ENCODE assay signal across 7 cellular contexts in genomic region chr4:184647391-184648101, GRCh38. TPM values are rescaled to one million over a fixed set of nuclear protein-coding genes. Genes with fewer than 3 reads are reported as not detected.
A peak's percentile ranks its signal among the peaks of the same experiment; 100 is the strongest.
DNase-seq lines count a peak whose midpoint lies in the region; ATAC-seq and TF ChIP-seq lines count a peak whose summit lies in the region.

No MANE protein-coding gene starts in this region.

- in situ Hi-C loops in HAP-1 (cut with MboI; ENCODE audit: low sequenced_read_pairs) = loop anchor here (10.0 kb wide), 1 partner anchor 173 kb away; the partner anchor contains the start of gene IRF2

- intact Hi-C loops in posterior vena cava (cut with DNase I) = loop anchor here in 1 of 2 donors (10.0 kb wide), 1 partner anchor 177 kb away; the partner anchor contains the start of gene ACSL1

- ATAC-seq in stimulated activated effector memory CD8-positive, alpha-beta T cell treated with anti-CD3 and anti-CD28 coated beads, Interleukin-12 subunit alpha, Interleukin-12 subunit beta, amount 100 ng/mL, for 72 hours = no peak
- no peak for ATAC-seq in esophagus mucosa

- peak overlapping the region; percentile 88; the same call in 1 of the 2 replicates for H3K27ac ChIP-seq in WERI-Rb-1

- H3K36me3 ChIP-seq in HAP-1 (replicated peaks) (peaks cover 4% of the 10 kb centered on the region; the same call in 1 of the 2 replicates), WERI-Rb-1 (peaks cover 19% of the 10 kb centered on the region)

- DNase-seq in HAP-1 (ENCODE audit: low spot score in 2 of 2) = no peak
- DNase-seq in WERI-Rb-1 = no peak
- DNase-seq in globus pallidus (ENCODE audit: low spot score) = peak; percentile 15
- no peak for DNase-seq in stimulated activated effector memory CD8-positive, alpha-beta T cell treated with anti-CD3 and anti-CD28 coated beads, Interleukin-12 subunit alpha, Interleukin-12 subunit beta, amount 100 ng/mL, for 72 hours (ENCODE audit: low spot score in 2 of 2)
- no peak for DNase-seq in posterior vena cava (ENCODE audit: low spot score)
- DNase-seq in LoVo (ENCODE audit: low spot score) = no peak

- H3K27ac Mint-ChIP-seq in stimulated activated effector memory CD8-positive, alpha-beta T cell treated with anti-CD3 and anti-CD28 coated beads, Interleukin-12 subunit alpha, Interleukin-12 subunit beta, amount 100 ng/mL, for 72 hours = peak overlapping the region; percentile 98

- H3K9me3 ChIP-seq in HAP-1 (no peaks in the 10 kb centered on the region), WERI-Rb-1 (ENCODE audit: severe bottlenecking) (no peaks in the 10 kb centered on the region)

- no peaks in the 10 kb centered on the region for H3K27me3 ChIP-seq in HAP-1 (ENCODE audit: low read depth)
- no peaks in the 10 kb centered on the region for H3K27me3 ChIP-seq in WERI-Rb-1 (ENCODE audit: insufficient read depth, low read depth, severe bottlenecking)

- peak overlapping the region; percentile 98 for H3K4me3 Mint-ChIP-seq in stimulated activated effector memory CD8-positive, alpha-beta T cell treated with anti-CD3 and anti-CD28 coated beads, Interleukin-12 subunit alpha, Interleukin-12 subunit beta, amount 100 ng/mL, for 72 hours

- H3K4me1 Mint-ChIP-seq in stimulated activated effector memory CD8-positive, alpha-beta T cell treated with anti-CD3 and anti-CD28 coated beads, Interleukin-12 subunit alpha, Interleukin-12 subunit beta, amount 100 ng/mL, for 72 hours = peaks cover 60% of the 10 kb centered on the region

- H3K36me3 Mint-ChIP-seq in stimulated activated effector memory CD8-positive, alpha-beta T cell treated with anti-CD3 and anti-CD28 coated beads, Interleukin-12 subunit alpha, Interleukin-12 subunit beta, amount 100 ng/mL, for 72 hours = peaks cover 74% of the 10 kb centered on the region

- H3K4me1 ChIP-seq in HAP-1 = peaks cover 23% of the 10 kb centered on the region

- no peak for TF ChIP-seq CTCF in WERI-Rb-1 (IDR thresholded peaks at IDR 0.05; ENCODE audit: low read depth, low read length)

- peak overlapping the region; percentile 90 for H3K4me3 ChIP-seq in HAP-1
- peak overlapping the region; percentile 94 for H3K4me3 ChIP-seq in WERI-Rb-1 (ENCODE audit: low read depth, low read length)

- no peaks in the 10 kb centered on the region for H3K9me3 Mint-ChIP-seq in stimulated activated effector memory CD8-positive, alpha-beta T cell treated with anti-CD3 and anti-CD28 coated beads, Interleukin-12 subunit alpha, Interleukin-12 subunit beta, amount 100 ng/mL, for 72 hours

RNA-seq across cellular contexts. Expression of gene CASP3, which starts 1.7 kb away (rescaled TPM):
- total RNA-seq in posterior vena cava (10 to 100 TPM; 16.8 to 17.1 TPM), esophagus mucosa (20.1 TPM)

RNA-seq across cellular contexts. Expression of gene PRIMPOL, which starts 2.0 kb away (rescaled TPM):
- 10 to 100 TPM; 18.1 to 18.8 TPM for total RNA-seq in posterior vena cava
- 9.9 TPM for total RNA-seq in esophagus mucosa
